In the genomic region with DNA sequence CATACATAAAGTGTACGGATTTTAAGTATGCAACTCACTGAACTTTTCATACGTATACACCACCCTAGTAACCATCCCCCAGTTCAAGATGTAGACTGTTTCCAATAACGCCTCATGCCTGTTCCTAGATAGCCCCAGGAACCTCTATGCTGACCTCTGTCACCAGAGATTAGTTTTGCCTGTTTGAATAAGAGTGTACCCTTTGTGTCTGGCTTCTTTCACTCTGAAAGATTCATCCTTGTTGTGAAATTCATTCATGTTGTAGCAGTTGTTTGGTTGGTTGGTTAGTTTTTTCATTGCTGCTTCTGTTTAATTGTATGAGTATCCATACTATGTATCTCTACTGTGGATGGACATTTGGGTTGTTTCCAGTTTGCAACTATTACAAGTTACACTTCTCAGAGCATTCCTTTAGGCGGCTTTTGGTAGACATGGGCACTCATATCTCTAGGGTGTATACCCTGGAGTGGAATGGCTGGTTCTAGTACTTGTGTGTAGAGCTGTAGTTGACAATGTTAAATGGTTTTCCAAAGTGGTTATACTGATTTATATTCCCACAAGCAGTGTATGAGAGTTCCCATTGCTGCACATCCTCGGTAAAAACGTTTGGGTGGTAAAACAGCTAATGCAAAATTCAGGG, we compare ENCODE assay signal across 8 cellular contexts. TPM values are rescaled to one million over a fixed set of nuclear protein-coding genes. Genes with fewer than 3 reads are reported as not detected.
DNase-seq lines count a peak whose midpoint lies in the region; ATAC-seq, FAIRE-seq and TF ChIP-seq lines count a peak whose summit lies in the region.

No MANE protein-coding gene starts in this region.

- H3K27ac ChIP-seq in IMR-90 (ENCODE audit: insufficient read depth, low read length) (no peak overlapping the region), keratinocyte (ENCODE audit: control insufficient read depth, insufficient read depth, low read length) (peak overlapping the region; percentile 83), upper lobe of right lung (peak overlapping the region; percentile 96)

- no peak for TF ChIP-seq POLR2A in IMR-90 (IDR thresholded peaks at IDR 0.05; ENCODE audit: low read depth, low read length)

- intact Hi-C loops in IMR-90 (cut with micrococcal nuclease) (loop anchor here (5.0 to 10.0 kb wide), 7 partner anchors 374 to 1239 kb away; partner anchors contain the start of genes SPRYD7 and TRIM13), upper lobe of right lung (cut with DNase I) (no loop called here), head of caudate nucleus (cut with DNase I) (loop anchor here (5.0 to 10.0 kb wide), 3 partner anchors 829 to 1119 kb away; partner anchors contain the start of gene KPNA3), sciatic nerve (cut with DNase I) (no loop called here)

- H3K23ac ChIP-seq in IMR-90 (ENCODE audit: low read depth, low read length): peak overlapping the region; percentile 89; the same call in 1 of the 2 replicates

- H2BK20ac ChIP-seq in IMR-90 (ENCODE audit: low read depth, low read length): no peak overlapping the region

- H2BK15ac ChIP-seq in IMR-90 (ENCODE audit: low read depth, low read length): peak overlapping the region; percentile 25; the same call in 2 of the 3 replicates

- no peaks in the 10 kb centered on the region for H3K9me3 Mint-ChIP-seq in activated CD4-positive, alpha-beta memory T cell treated with anti-CD3 and anti-CD28 coated beads, Interleukin-2, amount 10 ng/mL, durations not matched to agents 7 days and 5 days

- no peak overlapping the region for H4K91ac ChIP-seq in IMR-90 (ENCODE audit: insufficient read depth, low read depth, low read length)

- peak overlapping the region; percentile 29; the same call in 1 of the 2 replicates for H3K9ac ChIP-seq in IMR-90 (ENCODE audit: low read depth, low read length)
- peak overlapping the region; percentile 94 for H3K9ac ChIP-seq in keratinocyte (ENCODE audit: control insufficient read depth, extremely low read depth, insufficient read depth, low read length)

- H3K36me3 ChIP-seq in IMR-90 (ENCODE audit: control insufficient read depth, insufficient read depth, low read length) (no peaks in the 10 kb centered on the region), keratinocyte (ENCODE audit: control insufficient read depth in 2 of 2, extremely low read depth in 1 of 2, insufficient read depth in 2 of 2, low read length in 2 of 2) (no peaks in the 10 kb centered on the region), upper lobe of right lung (no peaks in the 10 kb centered on the region)

- CTCF ChIA-PET in IMR-90 (lab: Yijun Ruan, JAX): interaction anchor here (0.6 to 1.5 kb wide), 25 partner anchors 8 to 1718 kb away, joined by 3 to 8 read pairs (median 3); no protein-coding TSS in a partner anchor
- CTCF ChIA-PET in activated CD4-positive, alpha-beta memory T cell treated with anti-CD3 and anti-CD28 coated beads, Interleukin-2, amount 10 ng/mL, durations not matched to agents 7 days and 5 days (lab: Charles Lee): interaction anchor here (0.7 to 9.1 kb wide), 46 partner anchors 8 to 1119 kb away, joined by 3 to 131 read pairs (median 6); partner anchors contain the start of genes KPNA3, SPRYD7 and TRIM13

- no peaks in the 10 kb centered on the region for H3K27me3 ChIP-seq in IMR-90 (ENCODE audit: control insufficient read depth, insufficient read depth, low read length)
- H3K27me3 ChIP-seq in keratinocyte (ENCODE audit: control insufficient read depth, extremely low read depth, insufficient read depth, low read length): no peaks in the 10 kb centered on the region
- no peaks in the 10 kb centered on the region for H3K27me3 ChIP-seq in upper lobe of right lung

- H2AK5ac ChIP-seq in IMR-90 (ENCODE audit: low read depth, low read length): no peak overlapping the region

- dilution Hi-C loops in IMR-90 (cut with HindIII; ENCODE audit: low sequenced_read_pairs, unreplicated experiment): no loop called here
- dilution Hi-C loops in keratinocyte (cut with MboI; ENCODE audit: extremely low pct_ligation_motif_present, low sequenced_read_pairs): no loop called here

- H3K36me3 Mint-ChIP-seq in activated CD4-positive, alpha-beta memory T cell treated with anti-CD3 and anti-CD28 coated beads, Interleukin-2, amount 10 ng/mL, durations not matched to agents 7 days and 5 days (ENCODE audit: low read depth): peaks cover 9% of the 10 kb centered on the region

- no peak for TF ChIP-seq RAD21 in IMR-90 (IDR thresholded peaks at IDR 0.05; ENCODE audit: low read length)

- no peak overlapping the region for H3K18ac ChIP-seq in IMR-90 (ENCODE audit: low read depth, low read length)

- H2BK5ac ChIP-seq in IMR-90 (ENCODE audit: low read depth, low read length, poor library complexity, severe bottlenecking): no peak overlapping the region

- no peaks in the 10 kb centered on the region for H3K9me3 ChIP-seq in IMR-90 (ENCODE audit: control insufficient read depth, insufficient read depth, low read length)
- no peaks in the 10 kb centered on the region for H3K9me3 ChIP-seq in keratinocyte (ENCODE audit: control insufficient read depth, low read depth, low read length)
- no peaks in the 10 kb centered on the region for H3K9me3 ChIP-seq in upper lobe of right lung

- no TSS peak for BruUV-seq in IMR-90 (replicated peaks; lab: Mats Ljungman, UMichigan)

- no CpG with 5 or more reads among the region's 6 CpGs for WGBS in IMR-90 (ENCODE audit: extremely low coverage in 2 of 2, insufficient read length in 1 of 2), 2 experiments

- H3K4me3 ChIP-seq in IMR-90 (ENCODE audit: insufficient read depth, low read depth, low read length) (no peak overlapping the region), keratinocyte (ENCODE audit: control insufficient read depth in 2 of 3, extremely low read depth in 1 of 3, insufficient read depth in 2 of 3, low read depth in 1 of 3, low read length in 3 of 3) (peak overlapping the region in 2 of 3 experiments; percentile 81 to 93), upper lobe of right lung (peak overlapping the region; percentile 89)

- H3K4me2 ChIP-seq in IMR-90 (ENCODE audit: low read depth, low read length): peak overlapping the region; percentile 68
- H3K4me2 ChIP-seq in keratinocyte (ENCODE audit: control insufficient read depth, extremely low read depth, insufficient read depth, low read depth, low read length): peak overlapping the region; percentile 99

- H3K4me3 Mint-ChIP-seq in activated CD4-positive, alpha-beta memory T cell treated with anti-CD3 and anti-CD28 coated beads, Interleukin-2, amount 10 ng/mL, durations not matched to agents 7 days and 5 days: peak overlapping the region; percentile 88

- H4K20me1 ChIP-seq in IMR-90 (ENCODE audit: insufficient read depth, low read length): peaks cover 7% of the 10 kb centered on the region
- no peaks in the 10 kb centered on the region for H4K20me1 ChIP-seq in keratinocyte (ENCODE audit: control insufficient read depth, extremely low read depth, insufficient read depth, low read length)

- peaks cover 51% of the 10 kb centered on the region for H3K4me1 Mint-ChIP-seq in activated CD4-positive, alpha-beta memory T cell treated with anti-CD3 and anti-CD28 coated beads, Interleukin-2, amount 10 ng/mL, durations not matched to agents 7 days and 5 days

- no peaks in the 10 kb centered on the region for H3K27me3 Mint-ChIP-seq in activated CD4-positive, alpha-beta memory T cell treated with anti-CD3 and anti-CD28 coated beads, Interleukin-2, amount 10 ng/mL, durations not matched to agents 7 days and 5 days

- in situ Hi-C loops in IMR-90 (cut with MboI; ENCODE audit: low sequenced_read_pairs): loop anchor here (25.0 kb wide), 3 partner anchors 824 to 1249 kb away; partner anchors contain the start of gene TRIM13

- H2AFZ ChIP-seq in IMR-90 (replicated peaks; ENCODE audit: low read length, poor library complexity) (peak overlapping the region; percentile 16), keratinocyte (ENCODE audit: control insufficient read depth, low read length) (peak overlapping the region; percentile 47)

- H4K5ac ChIP-seq in IMR-90 (ENCODE audit: low read depth, low read length): no peak overlapping the region

- TF ChIP-seq CTCF in IMR-90 (conservative IDR thresholded peaks at IDR 0.05; ENCODE audit: low read depth, low read length): no peak
- TF ChIP-seq CTCF in keratinocyte (optimal IDR thresholded peaks at IDR 0.05 in 1 of 3, IDR thresholded peaks at IDR 0.05 in 1 of 3, conservative IDR thresholded peaks at IDR 0.05 in 1 of 3; ENCODE audit: extremely low read depth in 1 of 3, insufficient read depth in 2 of 3, low read length in 3 of 3): no peak
- TF ChIP-seq CTCF in upper lobe of right lung (IDR thresholded peaks at IDR 0.05): no peak

- FAIRE-seq in keratinocyte (lab: Jason Lieb, UNC): no peak

- peak overlapping the region; percentile 89 for H3K27ac Mint-ChIP-seq in activated CD4-positive, alpha-beta memory T cell treated with anti-CD3 and anti-CD28 coated beads, Interleukin-2, amount 10 ng/mL, durations not matched to agents 7 days and 5 days

- H4K8ac ChIP-seq in IMR-90 (ENCODE audit: low read depth in 2 of 2, low read length in 2 of 2): peak overlapping the region; percentile 45 to 89

- POLR2A ChIA-PET in IMR-90 (lab: Charles Lee; ENCODE audit: unreplicated experiment): interaction anchor here (0.5 kb wide), 1 partner anchor 926 kb away, joined by 5 read pairs; no protein-coding TSS in a partner anchor
- POLR2A ChIA-PET in activated CD4-positive, alpha-beta memory T cell treated with anti-CD3 and anti-CD28 coated beads, Interleukin-2, amount 10 ng/mL, durations not matched to agents 7 days and 5 days (lab: Charles Lee): interaction anchor here (0.9 to 7.6 kb wide), 23 partner anchors 9 to 1467 kb away, joined by 3 to 247 read pairs (median 5); partner anchors contain the start of genes CAB39L, SETDB2, SPRYD7 and TRIM13

- no peak for ATAC-seq in IMR-90 (ENCODE audit: low read depth)
- ATAC-seq in upper lobe of right lung: peak; percentile 4
- no peak for ATAC-seq in GM18909 (IDR thresholded peaks at IDR 0.05; ENCODE audit: poor library complexity, unreplicated experiment)
- no peak for ATAC-seq in sciatic nerve

- no peak overlapping the region for H2AK9ac ChIP-seq in IMR-90 (replicated peaks; ENCODE audit: low read depth, low read length, poor library complexity)

- H3K79me2 ChIP-seq in keratinocyte (ENCODE audit: control insufficient read depth, insufficient read depth, low read length): peaks cover 27% of the 10 kb centered on the region

- H2BK120ac ChIP-seq in IMR-90 (ENCODE audit: low read depth, low read length): peak overlapping the region; percentile 36

- DNase-seq in COLO829 (ENCODE audit: low spot score): peak; percentile 16
- no peak for DNase-seq in IMR-90
- no peak for DNase-seq in activated CD4-positive, alpha-beta memory T cell treated with anti-CD3 and anti-CD28 coated beads, Interleukin-2, amount 10 ng/mL, durations not matched to agents 7 days and 5 days
- no peak for DNase-seq in keratinocyte (ENCODE audit: low read depth, low spot score)
- DNase-seq in upper lobe of right lung: no peak
- DNase-seq in head of caudate nucleus: no peak
- no peak for DNase-seq in sciatic nerve (ENCODE audit: low spot score)

- peaks cover 6% of the 10 kb centered on the region for H3K9me1 ChIP-seq in IMR-90 (ENCODE audit: insufficient read depth, low read length)
- H3K9me1 ChIP-seq in keratinocyte (ENCODE audit: control insufficient read depth, extremely low read depth, insufficient read depth, low read length): peaks cover 2% of the 10 kb centered on the region

- H3K14ac ChIP-seq in IMR-90 (replicated peaks; ENCODE audit: low read depth, low read length): peak overlapping the region; percentile 75; the same call in 1 of the 2 replicates

- no peak overlapping the region for H3K4ac ChIP-seq in IMR-90 (ENCODE audit: low read depth, low read length)

- no peak overlapping the region for H3K56ac ChIP-seq in IMR-90 (ENCODE audit: extremely low read depth, insufficient read depth, low read length)

- peaks cover 14 to 36% of the 10 kb centered on the region in 2 experiments; a peak in 3 of 4 replicates for H3K79me1 ChIP-seq in IMR-90 (ENCODE audit: low read depth in 1 of 2, low read length in 2 of 2)

- H3K4me1 ChIP-seq in IMR-90 (ENCODE audit: control insufficient read depth, insufficient read depth, low read length) (peaks cover 14% of the 10 kb centered on the region), keratinocyte (ENCODE audit: control insufficient read depth, extremely low read depth, insufficient read depth, low read length) (peaks cover 19% of the 10 kb centered on the region), upper lobe of right lung (peaks cover 39% of the 10 kb centered on the region)

RNA-seq across cellular contexts. Expression of gene RNASEH2B, which starts 1.6 kb away (rescaled TPM):
- total RNA-seq in IMR-90 (2012; rRNA removed) (14.2 and 21.9 TPM in 2 replicates), upper lobe of right lung (46.5 TPM), sciatic nerve (45.7 TPM)
- polyA plus RNA-seq in IMR-90 (2012; rRNA removed) (8.2 and 11.2 TPM in 2 replicates), keratinocyte (12.8 to 26.1 TPM (median 13.6 TPM) in 3 replicates)
- polyA plus RNA-seq in IMR-90 (2012; cell fraction: cytosol; rRNA removed): 2.2 and 2.8 TPM in 2 replicates
- polyA plus RNA-seq in IMR-90 (2012; cell fraction: nucleus; rRNA removed; ENCODE audit: low replicate concordance): 2.0 and 8.7 TPM in 2 replicates
- 10 to 100 TPM; 87.4 to 90.5 TPM for total RNA-seq in activated CD4-positive, alpha-beta memory T cell treated with anti-CD3 and anti-CD28 coated beads, Interleukin-2, amount 10 ng/mL, durations not matched to agents 7 days and 5 days
- 16.9 TPM for polyA plus RNA-seq in keratinocyte (2011; ENCODE audit: low read depth)
- polyA plus RNA-seq in keratinocyte (2011; cell fraction: cytosol; rRNA removed): 10.1 and 17.6 TPM in 2 replicates
- 6.5 and 12.0 TPM in 2 replicates for polyA plus RNA-seq in keratinocyte (2011; cell fraction: nucleus; rRNA removed)
- 12.2 and 14.2 TPM in 2 replicates for polyA plus RNA-seq in keratinocyte (2012; ENCODE audit: low replicate concordance)
- polyA minus RNA-seq in keratinocyte: 1.7 to 11.1 TPM (median 4.8 TPM) in 3 replicates
- polyA minus RNA-seq in keratinocyte (2011; cell fraction: cytosol; rRNA and poly(A)+ RNA removed): 9.2 TPM
- polyA minus RNA-seq in keratinocyte (2011; cell fraction: nucleus; rRNA and poly(A)+ RNA removed): 5.0 and 11.5 TPM in 2 replicates

Comparison
In these comparisons a context has a peak if more than half of its experiments do, and no peak if none do; other contexts are left out.
1. intact Hi-C loops: an anchor here in IMR-90 (5.0 to 10.0 kb wide) and head of caudate nucleus (5.0 to 10.0 kb wide); none called in upper lobe of right lung and sciatic nerve.